In the genomic region with DNA sequence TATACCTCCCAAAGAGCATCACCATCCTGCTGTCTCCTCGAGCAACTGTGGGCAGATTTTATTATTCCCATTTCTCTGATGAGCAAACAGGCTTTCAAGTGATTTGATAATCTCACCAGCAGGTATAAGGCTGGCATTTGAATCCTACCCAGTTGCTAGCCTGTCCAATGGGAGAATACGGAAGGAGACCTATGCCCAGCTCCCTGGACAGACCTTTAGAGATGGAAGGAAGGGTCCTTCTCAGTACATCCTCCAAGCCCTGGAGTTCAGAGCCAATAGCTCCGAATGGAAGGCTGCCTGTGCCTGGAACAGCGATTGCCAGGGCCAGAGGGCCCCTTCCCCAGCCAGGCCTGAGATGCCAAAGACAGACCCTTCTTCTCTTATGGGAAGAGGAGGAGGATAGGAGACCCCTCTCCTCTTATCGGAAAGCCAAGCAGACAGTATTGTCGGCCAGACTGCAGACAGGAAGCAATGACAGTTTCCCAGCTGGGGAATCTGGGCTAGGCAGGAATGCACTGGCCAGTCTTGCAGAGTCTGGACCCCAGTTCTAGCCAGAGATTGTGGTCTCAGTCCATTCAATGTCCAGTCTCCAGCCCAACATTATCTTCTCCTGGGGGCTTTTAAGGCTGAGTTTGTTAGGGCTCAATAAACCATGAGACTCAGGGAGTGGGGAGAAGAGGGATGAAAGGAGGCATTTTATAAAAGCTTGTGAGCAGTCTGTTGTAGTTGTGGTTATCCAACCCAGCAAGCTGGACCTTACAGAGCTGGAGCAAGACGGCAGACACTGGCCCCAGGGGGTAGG, we compare ENCODE assay signal across 9 cellular contexts. TPM values are rescaled to one million over a fixed set of nuclear protein-coding genes. Genes with fewer than 3 reads are reported as not detected.
DNase-seq lines count a peak whose midpoint lies in the region; ATAC-seq and TF ChIP-seq lines count a peak whose summit lies in the region.
"Had no signal": no experiment of that assay in that cellular context is flagged by ENCODE, and none has a peak within 500 bp of the region (broad histone marks: within the 10 kb centered on the region; RNA-seq: fewer than 3 reads in every experiment).

No MANE protein-coding gene starts in this region.

- no peak for ATAC-seq in naive thymus-derived CD8-positive, alpha-beta T cell

- DNase-seq in AG08396 (ENCODE audit: low spot score) (peak; percentile 54), GM10248 (ENCODE audit: extremely low spot score) (no peak), dedifferentiated amniotic fluid mesenchymal stem cell (ENCODE audit: extremely low spot score) (no peak), retina (no peak), 8988T (no peak)
- no peak for DNase-seq in naive thymus-derived CD8-positive, alpha-beta T cell
- DNase-seq: NCI-H187 treated with DMSO at 0.1 percent for 48 hours had no signal

- peak overlapping the region; percentile 55 to 73 for H3K4me3 ChIP-seq in duodenal mucosa (ENCODE audit: low read depth in 1 of 2, low read length in 2 of 2)

- H3K4me3 Mint-ChIP-seq in IgD-negative memory B cell, result peak overlapping the region; percentile 88 to 97 (median 92)
- H3K4me3 Mint-ChIP-seq in naive thymus-derived CD8-positive, alpha-beta T cell, result peak overlapping the region; percentile 79 to 95 (median 90)

- peaks cover 45 to 56% (median 51%) of the 10 kb centered on the region in 3 donors for H3K4me1 Mint-ChIP-seq in IgD-negative memory B cell
- H3K4me1 Mint-ChIP-seq in naive thymus-derived CD8-positive, alpha-beta T cell, result peaks cover 43 to 80% (median 75%) of the 10 kb centered on the region in 4 donors

- peaks cover 22 to 52% of the 10 kb centered on the region in 2 donors for H3K4me1 ChIP-seq in duodenal mucosa (ENCODE audit: control insufficient read depth in 1 of 2, insufficient read depth in 2 of 2, low read length in 2 of 2)

- H3K27ac Mint-ChIP-seq in IgD-negative memory B cell, result peak overlapping the region; percentile 100
- peak overlapping the region; percentile 86 to 100 (median 98) for H3K27ac Mint-ChIP-seq in naive thymus-derived CD8-positive, alpha-beta T cell

- H3K9ac ChIP-seq in duodenal mucosa (ENCODE audit: low read depth in 1 of 2, low read length in 2 of 2), result peak overlapping the region; percentile 11 to 39

- H3K27me3 Mint-ChIP-seq in IgD-negative memory B cell, result peaks cover 3% of the 10 kb centered on the region
- H3K27me3 Mint-ChIP-seq in naive thymus-derived CD8-positive, alpha-beta T cell, result no peaks in the 10 kb centered on the region

- CTCF ChIA-PET in GM10248 (lab: Yijun Ruan, JAX), result interaction anchor here (0.9 to 2.4 kb wide), 6 partner anchors 8 to 47 kb away, joined by 3 to 8 read pairs (median 5); no protein-coding TSS in a partner anchor

- POLR2A ChIA-PET in naive thymus-derived CD8-positive, alpha-beta T cell (lab: Charles Lee), result interaction anchor here (0.9 to 25.7 kb wide), 4 partner anchors 9 to 42 kb away, joined by 3 to 430 read pairs (median 16); no protein-coding TSS in a partner anchor
- POLR2A ChIA-PET in GM10248 (lab: Yijun Ruan, JAX), result interaction anchor here (1.1 kb wide), 1 partner anchor 28 kb away, joined by 4 read pairs; no protein-coding TSS in a partner anchor

- no peak overlapping the region for H3K27ac ChIP-seq in duodenal mucosa (ENCODE audit: low read depth, low read length)

- no peaks in the 10 kb centered on the region for H3K36me3 Mint-ChIP-seq in IgD-negative memory B cell
- H3K36me3 Mint-ChIP-seq in naive thymus-derived CD8-positive, alpha-beta T cell, result peaks cover 0 to 3% (median 0%) of the 10 kb centered on the region in 3 donors

- H3K27me3 ChIP-seq in duodenal mucosa (ENCODE audit: control insufficient read depth in 1 of 2, insufficient read depth in 2 of 2, low read length in 2 of 2), result peaks cover 0 to 4% of the 10 kb centered on the region in 2 donors

- no peaks in the 10 kb centered on the region for H3K36me3 ChIP-seq in duodenal mucosa (ENCODE audit: control insufficient read depth in 1 of 2, insufficient read depth in 2 of 2, low read length in 2 of 2)

- H3K9me3 Mint-ChIP-seq in IgD-negative memory B cell, result no peaks in the 10 kb centered on the region
- H3K9me3 Mint-ChIP-seq in naive thymus-derived CD8-positive, alpha-beta T cell, result no peaks in the 10 kb centered on the region

- TF ChIP-seq CTCF in GM10248 (IDR thresholded peaks at IDR 0.05; ENCODE audit: control extremely low read depth, extremely low read depth, low read depth, missing control alignments), result no peak

- H3K9me3 ChIP-seq in duodenal mucosa (ENCODE audit: control insufficient read depth in 1 of 2, low read length in 2 of 2), result no peaks in the 10 kb centered on the region

RNA-seq across cellular contexts. Expression of a gene that starts 2.0 kb away (rescaled TPM):
- polyA plus RNA-seq in IgD-negative memory B cell, result 1.5 TPM
- total RNA-seq in naive thymus-derived CD8-positive, alpha-beta T cell, result 10 to 100 TPM; 29.0 to 30.7 TPM
- 1 to 10 TPM; 1.6 to 4.4 (median 4.4) TPM for polyA plus RNA-seq in naive thymus-derived CD8-positive, alpha-beta T cell

RNA-seq across cellular contexts. Expression of a gene that starts 52.1 kb away (rescaled TPM):
- polyA plus RNA-seq in IgD-negative memory B cell, result 2.8 TPM
- 1 to 10 TPM; 1.6 to 2.5 TPM for total RNA-seq in naive thymus-derived CD8-positive, alpha-beta T cell
- 1 to 10 TPM in 1 of 3 donors, under 1 TPM in 2; 0.31 to 2.0 (median 0.39) TPM for polyA plus RNA-seq in naive thymus-derived CD8-positive, alpha-beta T cell
